ENCODE assay signal across 8 cellular contexts in the genomic region with DNA sequence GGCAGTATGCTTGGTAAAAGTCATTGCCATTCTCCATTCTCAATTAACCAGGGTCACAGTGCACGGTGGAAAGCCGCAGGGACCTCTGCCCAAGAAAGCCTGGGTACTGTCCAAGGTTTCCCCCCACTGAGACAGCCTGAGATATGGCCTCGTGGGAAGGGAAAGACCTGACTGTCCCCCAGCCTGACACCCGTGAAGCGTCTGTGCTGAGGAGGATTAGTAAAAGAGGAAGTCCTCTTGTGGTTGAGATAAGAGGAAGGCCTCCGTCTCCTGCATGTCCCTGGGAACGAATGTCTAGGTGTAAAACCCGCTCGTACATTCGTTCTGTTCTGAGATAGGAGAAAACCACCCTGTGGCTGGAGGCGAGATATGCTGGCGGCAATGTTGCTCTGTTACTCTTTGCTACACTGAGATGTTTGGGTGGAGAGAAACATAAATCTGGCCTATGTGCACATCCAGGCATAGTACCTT.
A peak's percentile ranks its signal among the peaks of the same experiment; 100 is the strongest.
DNase-seq lines count a peak whose midpoint lies in the region; ATAC-seq and TF ChIP-seq lines count a peak whose summit lies in the region.
"Not testable (repeated sequence)": the region's sequence is repeated elsewhere in the genome, so short reads cannot be mapped to it uniquely, and the experiment has no call there.

No MANE protein-coding gene starts in this region.

- H3K36me3 Mint-ChIP-seq in activated CD4-positive, alpha-beta T cell treated with anti-CD3 and anti-CD28 coated beads for 36 hours (ENCODE audit: low read depth): peaks cover 14% of the 10 kb centered on the region
- not testable (repeated sequence) for H3K36me3 Mint-ChIP-seq in effector memory CD8-positive, alpha-beta T cell (ENCODE audit: insufficient read depth)

- H3K27ac ChIP-seq in BLaER1: not testable (repeated sequence)
- H3K27ac ChIP-seq in psoas muscle: peak overlapping the region; percentile 93

- CTCF ChIA-PET in activated CD4-positive, alpha-beta T cell treated with anti-CD3 and anti-CD28 coated beads for 36 hours (lab: Charles Lee): not testable (repeated sequence)

- not testable (repeated sequence) for H3K4me3 Mint-ChIP-seq in activated CD4-positive, alpha-beta T cell treated with anti-CD3 and anti-CD28 coated beads for 36 hours
- peak overlapping the region; percentile 3 to 31 for H3K4me3 Mint-ChIP-seq in effector memory CD8-positive, alpha-beta T cell

- 37 to 67% (median 38%) methylated on average over 12 of the region's 12 CpGs for WGBS in psoas muscle, 3 donors

- intact Hi-C loops in activated CD4-positive, alpha-beta T cell treated with anti-CD3 and anti-CD28 coated beads for 36 hours (cut with DNase I, micrococcal nuclease); psoas muscle (cut with DNase I): not testable (repeated sequence)

- H3K4me3 ChIP-seq in BLaER1, psoas muscle: not testable (repeated sequence)

- H3K9me3 Mint-ChIP-seq in activated CD4-positive, alpha-beta T cell treated with anti-CD3 and anti-CD28 coated beads for 36 hours (ENCODE audit: low read depth); effector memory CD8-positive, alpha-beta T cell: not testable (repeated sequence)

- H3K27ac Mint-ChIP-seq in activated CD4-positive, alpha-beta T cell treated with anti-CD3 and anti-CD28 coated beads for 36 hours: not testable (repeated sequence)
- peak overlapping the region; percentile 24 to 61 for H3K27ac Mint-ChIP-seq in effector memory CD8-positive, alpha-beta T cell

- peak; percentile 80 for ATAC-seq in GM18505 (IDR thresholded peaks at IDR 0.05; ENCODE audit: unreplicated experiment)
- ATAC-seq in GM21529 (IDR thresholded peaks at IDR 0.05; ENCODE audit: unreplicated experiment): peak; percentile 79
- ATAC-seq in HG03354 (IDR thresholded peaks at IDR 0.05; ENCODE audit: poor library complexity, severe bottlenecking, unreplicated experiment): peak; percentile 75
- not testable (repeated sequence) for ATAC-seq in activated CD4-positive, alpha-beta T cell treated with anti-CD3 and anti-CD28 coated beads for 36 hours; psoas muscle
- ATAC-seq in effector memory CD8-positive, alpha-beta T cell (replicated peaks): peak; percentile 39

- H3K27me3 ChIP-seq in BLaER1; psoas muscle (ENCODE audit: insufficient read depth in 3 of 3, low read length in 2 of 3): not testable (repeated sequence)

- H3K4me1 ChIP-seq in BLaER1 (peaks cover 13% of the 10 kb centered on the region), psoas muscle (peaks cover 27% of the 10 kb centered on the region)

- H3K4me1 Mint-ChIP-seq in activated CD4-positive, alpha-beta T cell treated with anti-CD3 and anti-CD28 coated beads for 36 hours: peaks cover 20% of the 10 kb centered on the region
- peaks cover 21 to 30% of the 10 kb centered on the region in 2 donors for H3K4me1 Mint-ChIP-seq in effector memory CD8-positive, alpha-beta T cell (ENCODE audit: low read depth in 2 of 2)

- H3K4me2 ChIP-seq in BLaER1: peak overlapping the region; percentile 47

- POLR2A ChIA-PET in activated CD4-positive, alpha-beta T cell treated with anti-CD3 and anti-CD28 coated beads for 36 hours (lab: Charles Lee): not testable (repeated sequence)

- H3K36me3 ChIP-seq in BLaER1; psoas muscle (ENCODE audit: insufficient read depth in 1 of 2, low read depth in 1 of 2): not testable (repeated sequence)

- not testable (repeated sequence) for TF ChIP-seq POLR2A in GM18505 (IDR thresholded peaks at IDR 0.05; ENCODE audit: borderline replicate concordance, extremely low read depth, insufficient read depth, insufficient read length)

- not testable (repeated sequence) for H4K20me1 ChIP-seq in BLaER1

- H3K9me3 ChIP-seq in BLaER1, psoas muscle: not testable (repeated sequence)

- H3K27me3 Mint-ChIP-seq in activated CD4-positive, alpha-beta T cell treated with anti-CD3 and anti-CD28 coated beads for 36 hours; effector memory CD8-positive, alpha-beta T cell: not testable (repeated sequence)

- not testable (repeated sequence) for H3K9ac ChIP-seq in BLaER1

- TF ChIP-seq CTCF in psoas muscle (IDR thresholded peaks at IDR 0.05): not testable (repeated sequence)

- DNase-seq in NOMO-1 treated with DMSO at 0.1 percent for 48 hours (lab: John Stamatoyannopoulos, UW; ENCODE audit: unreplicated experiment): peak; percentile 97
- DNase-seq in activated CD4-positive, alpha-beta T cell treated with anti-CD3 and anti-CD28 coated beads for 36 hours: peak; percentile 14
- peak; percentile 1 to 20 (median 3) for DNase-seq in effector memory CD8-positive, alpha-beta T cell
- DNase-seq in psoas muscle: not testable (repeated sequence)
